In the genomic region with DNA sequence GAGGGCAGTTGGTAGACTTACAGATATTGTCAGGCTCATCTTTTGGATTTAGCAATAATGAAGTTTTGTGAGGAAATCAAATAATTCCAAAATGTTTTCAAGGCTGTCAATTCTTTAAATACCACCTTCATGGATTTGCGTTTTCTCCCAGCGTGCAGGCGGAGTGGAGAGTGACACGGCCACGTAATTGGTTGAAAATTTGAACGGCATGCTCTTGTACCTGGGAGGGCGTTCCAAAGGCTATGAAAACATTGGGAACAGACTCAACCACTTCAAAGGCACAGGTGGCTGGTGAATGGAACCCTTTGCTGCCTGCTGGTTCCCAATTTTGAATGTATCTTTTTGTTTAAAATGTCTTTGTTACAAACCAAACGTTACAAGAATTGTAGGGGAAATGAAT, we compare ENCODE assay signal across 29 cellular contexts. TPM values are rescaled to one million over a fixed set of nuclear protein-coding genes. Genes with fewer than 3 reads are reported as not detected.
DNase-seq lines count a peak whose midpoint lies in the region; ATAC-seq, FAIRE-seq and TF ChIP-seq lines count a peak whose summit lies in the region.
"Had no signal": no experiment of that assay in that cellular context is flagged by ENCODE, and none has a peak within 500 bp of the region (broad histone marks: within the 10 kb centered on the region; RNA-seq: fewer than 3 reads in every experiment).

No MANE protein-coding gene starts in this region.

- DNase-seq in HepG2 (ENCODE audit: low spot score) (no peak), NCI-H69 (lab: John Stamatoyannopoulos, UW) (peak; percentile 44), iPS-NIHi7 (ENCODE audit: extremely low spot score) (peak; percentile 9), GM19239 (ENCODE audit: insufficient read length, low spot score) (no peak), NCI-H2227 (lab: John Stamatoyannopoulos, UW; ENCODE audit: unreplicated experiment) (no peak), EL (no peak)
- DNase-seq: activated CD4-positive, alpha-beta T cell treated with anti-CD3 and anti-CD28 coated beads for 36 hours; activated CD8-positive, alpha-beta memory T cell treated with anti-CD3 and anti-CD28 coated beads for 24 hours; activated gamma-delta T cell treated with Interleukin-2 at 50 U/mL for 16 hours; activated T-cell treated with anti-CD3 and anti-CD28 coated beads, Interleukin-2, amount 50 U/mL, for 1 hour; BE2C; DND-41; effector CD4-positive, alpha-beta T cell; HCEC 1CT; left cardiac atrium; naive thymus-derived CD8-positive, alpha-beta T cell; NCI-H1694; NCI-H446; occipital lobe; small intestine; stimulated activated CD4-positive, alpha-beta T cell treated with anti-CD3 and anti-CD28 coated beads, Interleukin-2, amount 100 ng/mL, for 24 hours had no signal

- TF ChIP-seq CTCF in liver (IDR thresholded peaks at IDR 0.05; ENCODE audit: low read depth, low read length, missing input control): no peak
- no peak for TF ChIP-seq CTCF in HepG2 (CRISPR knock-in tag; IDR thresholded peaks at IDR 0.05)

- FAIRE-seq in HepG2 (lab: Jason Lieb, UNC) (no peak), GM19239 (lab: Jason Lieb, UNC) (no peak)
- FAIRE-seq: small intestine had no signal

- H3K27me3 ChIP-seq in liver (ENCODE audit: control insufficient read depth in 4 of 4, insufficient read depth in 4 of 4, low read length in 3 of 4): no peaks in the 10 kb centered on the region
- H3K27me3 ChIP-seq in HepG2 (ENCODE audit: control insufficient read depth in 1 of 2, insufficient read depth in 2 of 2, low read length in 2 of 2): peaks cover 1 to 31% of the 10 kb centered on the region in 2 experiments; a peak in 4 of 5 replicates
- H3K27me3 ChIP-seq: body of pancreas had no signal

- TF ChIP-seq EP300 in HepG2 (IDR thresholded peaks at IDR 0.05; ENCODE audit: low read depth in 2 of 2, low read length in 2 of 2): no peak
- no peak for TF ChIP-seq EP300 in HepG2 (CRISPR knock-in tag; IDR thresholded peaks at IDR 0.05; ENCODE audit: borderline replicate concordance)

- no peaks in the 10 kb centered on the region for H4K20me1 ChIP-seq in HepG2 (ENCODE audit: insufficient read depth, low read length)

- no peak overlapping the region for H2AFZ ChIP-seq in HepG2 (ENCODE audit: low read length)

- no peak for ATAC-seq in HepG2
- ATAC-seq in GM18861 (IDR thresholded peaks at IDR 0.05; ENCODE audit: unreplicated experiment): no peak
- ATAC-seq: activated CD4-positive, alpha-beta T cell treated with anti-CD3 and anti-CD28 coated beads for 36 hours; body of pancreas; left cardiac atrium; naive thymus-derived CD8-positive, alpha-beta T cell had no signal

- no peak for TF ChIP-seq RAD21 in liver (IDR thresholded peaks at IDR 0.05)
- TF ChIP-seq RAD21 in HepG2 (CRISPR knock-in tag; IDR thresholded peaks at IDR 0.05): no peak

- no TSS peak for BruUV-seq in HepG2 (replicated peaks; lab: Mats Ljungman, UMichigan)

- CTCF ChIA-PET in HepG2 (lab: Yijun Ruan, JAX; ENCODE audit: low intra/inter-chr PET ratio, low total read pairs): no interaction called here

- H3K36me3 ChIP-seq in liver (ENCODE audit: control insufficient read depth in 4 of 4, insufficient read depth in 3 of 4, low read depth in 1 of 4, low read length in 3 of 4) (no peaks in the 10 kb centered on the region), HepG2 (replicated peaks in 1 of 2; ENCODE audit: control insufficient read depth in 1 of 2, insufficient read depth in 2 of 2, low read length in 2 of 2) (no peaks in the 10 kb centered on the region)
- H3K36me3 ChIP-seq: BE2C, SJSA1 had no signal

- no peaks in the 10 kb centered on the region for H3K79me2 ChIP-seq in HepG2 (ENCODE audit: insufficient read depth, low read length)

- in situ Hi-C loops in HepG2 (cut with HindIII; ENCODE audit: extremely low pct_ligation_motif_present, low pct_unique_long_range_greater_than_20kb): no loop called here

- no peak overlapping the region for H3K27ac ChIP-seq in liver (ENCODE audit: low read depth in 1 of 2, low read length in 2 of 2)
- H3K27ac ChIP-seq in HepG2 (ENCODE audit: extremely low read length, insufficient read depth, low read length): no peak overlapping the region
- H3K27ac ChIP-seq: body of pancreas, epithelial cell of prostate, SJSA1 had no signal

- no peak overlapping the region for H3K4me3 ChIP-seq in liver (ENCODE audit: low read depth in 1 of 3, low read length in 3 of 3)
- no peak overlapping the region for H3K4me3 ChIP-seq in HepG2 (replicated peaks in 1 of 3; ENCODE audit: insufficient read depth in 1 of 3, low read depth in 2 of 3, low read length in 3 of 3)
- H3K4me3 ChIP-seq: body of pancreas, SJSA1 had no signal

- peaks cover 0 to 19% (median 9%) of the 10 kb centered on the region in 4 donors for H3K4me1 ChIP-seq in liver (ENCODE audit: control insufficient read depth in 4 of 4, insufficient read depth in 4 of 4, low read length in 3 of 4)
- H3K4me1 ChIP-seq in HepG2 (ENCODE audit: insufficient read depth, low read length): peaks cover 27% of the 10 kb centered on the region
- H3K4me1 ChIP-seq: SJSA1 had no signal

- intact Hi-C loops in HepG2 (cut with micrococcal nuclease; ENCODE audit: unreplicated experiment): no loop called here

- H3K9ac ChIP-seq in liver (ENCODE audit: low read depth in 1 of 2, low read length in 2 of 2) (no peak overlapping the region), HepG2 (ENCODE audit: insufficient read depth, low read depth, low read length) (no peak overlapping the region)

- H3K9me3 ChIP-seq in liver (ENCODE audit: control insufficient read depth in 4 of 4, low read length in 3 of 4) (no peaks in the 10 kb centered on the region), HepG2 (ENCODE audit: low read length) (no peaks in the 10 kb centered on the region)
- H3K9me3 ChIP-seq: BE2C, body of pancreas, SJSA1 had no signal

- 42% methylated on average over 8 of the region's 8 CpGs for WGBS in liver
- WGBS in HepG2 (ENCODE audit: low lambda C conversion rate): 20% methylated on average over 8 of the region's 8 CpGs

- no peak for TF ChIP-seq POLR2A in HepG2 (IDR thresholded peaks at IDR 0.05; ENCODE audit: insufficient read depth in 1 of 2, low read depth in 2 of 2, low read length in 2 of 2)

- POLR2A ChIA-PET in HepG2 (lab: Yijun Ruan, JAX): no interaction called here

- H3K4me2 ChIP-seq in HepG2 (ENCODE audit: low read depth, low read length): no peak overlapping the region

RNA-seq across cellular contexts. Expression of a gene that starts 12.4 kb away (rescaled TPM):
- total RNA-seq in liver: under 1 TPM in 1 of 2 donors, not detected in 1; 0.50 TPM
- under 1 TPM; 0.03 to 0.24 TPM for polyA plus RNA-seq in liver
- not detected in 2 replicates for total RNA-seq in HepG2 (2016; rRNA removed; fragmentation: Illumina TruSeq; extraction: Trizol)
- not detected in 2 replicates for total RNA-seq in HepG2 (2016; cell fraction: cytosol; rRNA removed; fragmentation: Illumina TruSeq; extraction: Trizol; ENCODE audit: low read depth)
- not detected in 2 replicates for total RNA-seq in HepG2 (2016; cell fraction: insoluble cytoplasmic fraction; rRNA removed; fragmentation: Illumina TruSeq; extraction: Trizol)
- not detected in 2 replicates for total RNA-seq in HepG2 (2016; cell fraction: membrane; rRNA removed; fragmentation: Illumina TruSeq; extraction: Trizol)
- not detected in 2 replicates for total RNA-seq in HepG2 (2016; cell fraction: nucleus; rRNA removed; fragmentation: Illumina TruSeq; extraction: Trizol)
- polyA plus RNA-seq in HepG2 (2011; rRNA removed): 0.07 TPM in 1 of 2 replicates, not detected in the other
- not detected in 2 replicates for polyA plus RNA-seq in HepG2 (2011; cell fraction: cytosol; rRNA removed)
- not detected in 2 replicates for polyA plus RNA-seq in HepG2 (2011; cell fraction: nucleus; rRNA removed)
- polyA plus RNA-seq in HepG2 (2012): not detected in 2 replicates
- polyA plus RNA-seq in HepG2 (2016; cell fraction: cytosol; fragmentation: Illumina TruSeq; extraction: Trizol; ENCODE audit: low read depth): not detected in 2 replicates
- not detected in 2 replicates for polyA plus RNA-seq in HepG2 (2016; cell fraction: insoluble cytoplasmic fraction; fragmentation: Illumina TruSeq; extraction: Trizol; ENCODE audit: low read depth)
- polyA plus RNA-seq in HepG2 (2016; cell fraction: membrane; fragmentation: Illumina TruSeq; extraction: Trizol; ENCODE audit: low read depth): not detected in 2 replicates
- not detected in 2 replicates for polyA plus RNA-seq in HepG2 (2016; cell fraction: nucleus; fragmentation: Illumina TruSeq; extraction: Trizol; ENCODE audit: insufficient read depth, low read depth)
- polyA minus RNA-seq in HepG2 (2011; rRNA and poly(A)+ RNA removed; ENCODE audit: low replicate concordance): not detected in 2 replicates
- not detected in 2 replicates for polyA minus RNA-seq in HepG2 (2011; cell fraction: cytosol; rRNA and poly(A)+ RNA removed)
- polyA minus RNA-seq in HepG2 (2011; cell fraction: nucleus; rRNA and poly(A)+ RNA removed): 0.39 TPM in 1 of 2 replicates, not detected in the other
- total RNA-seq: activated CD4-positive, alpha-beta T cell treated with anti-CD3 and anti-CD28 coated beads for 36 hours; M059J; naive thymus-derived CD8-positive, alpha-beta T cell; occipital lobe; RPMI7951; SJSA1; subcutaneous adipose tissue had no signal
- polyA plus RNA-seq: naive thymus-derived CD8-positive, alpha-beta T cell had no signal

RNA-seq across cellular contexts. Expression of a gene that starts 22.1 kb away (rescaled TPM):
- 10 to 100 TPM; 12.9 to 28.4 TPM for total RNA-seq in liver
- polyA plus RNA-seq in liver: 10 to 100 TPM; 30.5 to 31.8 TPM
- 66.7 and 67.7 TPM in 2 replicates for total RNA-seq in HepG2 (2016; rRNA removed; fragmentation: Illumina TruSeq; extraction: Trizol)
- 24.9 and 31.4 TPM in 2 replicates for total RNA-seq in HepG2 (2016; cell fraction: cytosol; rRNA removed; fragmentation: Illumina TruSeq; extraction: Trizol; ENCODE audit: low read depth)
- 67.1 and 68.7 TPM in 2 replicates for total RNA-seq in HepG2 (2016; cell fraction: insoluble cytoplasmic fraction; rRNA removed; fragmentation: Illumina TruSeq; extraction: Trizol)
- total RNA-seq in HepG2 (2016; cell fraction: membrane; rRNA removed; fragmentation: Illumina TruSeq; extraction: Trizol): 38.8 and 52.9 TPM in 2 replicates
- total RNA-seq in HepG2 (2016; cell fraction: nucleus; rRNA removed; fragmentation: Illumina TruSeq; extraction: Trizol): 31.7 and 32.7 TPM in 2 replicates
- 58.2 and 60.2 TPM in 2 replicates for polyA plus RNA-seq in HepG2 (2011; rRNA removed)
- polyA plus RNA-seq in HepG2 (2011; cell fraction: cytosol; rRNA removed): 84.5 and 95.4 TPM in 2 replicates
- polyA plus RNA-seq in HepG2 (2011; cell fraction: nucleus; rRNA removed): 55.3 and 57.9 TPM in 2 replicates
- polyA plus RNA-seq in HepG2 (2012): 27.2 and 33.1 TPM in 2 replicates
- polyA plus RNA-seq in HepG2 (2016; cell fraction: cytosol; fragmentation: Illumina TruSeq; extraction: Trizol; ENCODE audit: low read depth): 16.9 and 28.4 TPM in 2 replicates
- polyA plus RNA-seq in HepG2 (2016; cell fraction: insoluble cytoplasmic fraction; fragmentation: Illumina TruSeq; extraction: Trizol; ENCODE audit: low read depth): 57.3 and 61.7 TPM in 2 replicates
- 24.0 and 35.4 TPM in 2 replicates for polyA plus RNA-seq in HepG2 (2016; cell fraction: membrane; fragmentation: Illumina TruSeq; extraction: Trizol; ENCODE audit: low read depth)
- polyA plus RNA-seq in HepG2 (2016; cell fraction: nucleus; fragmentation: Illumina TruSeq; extraction: Trizol; ENCODE audit: insufficient read depth, low read depth): 51.5 and 54.0 TPM in 2 replicates
- 106 and 147 TPM in 2 replicates for polyA minus RNA-seq in HepG2 (2011; rRNA and poly(A)+ RNA removed; ENCODE audit: low replicate concordance)
- polyA minus RNA-seq in HepG2 (2011; cell fraction: cytosol; rRNA and poly(A)+ RNA removed): 15.6 and 16.2 TPM in 2 replicates
- polyA minus RNA-seq in HepG2 (2011; cell fraction: nucleus; rRNA and poly(A)+ RNA removed): 12.8 and 16.7 TPM in 2 replicates

RNA-seq across cellular contexts. Expression of a gene that starts 40.6 kb away (rescaled TPM):
- 1 to 10 TPM in 1 of 2 donors, under 1 TPM in 1; 0.79 to 3.8 TPM for total RNA-seq in liver
- polyA plus RNA-seq in liver: 1 to 10 TPM; 3.0 to 5.8 TPM
- 4.6 and 5.7 TPM in 2 replicates for total RNA-seq in HepG2 (2016; rRNA removed; fragmentation: Illumina TruSeq; extraction: Trizol)
- total RNA-seq in HepG2 (2016; cell fraction: cytosol; rRNA removed; fragmentation: Illumina TruSeq; extraction: Trizol; ENCODE audit: low read depth): 8.4 and 9.3 TPM in 2 replicates
- total RNA-seq in HepG2 (2016; cell fraction: insoluble cytoplasmic fraction; rRNA removed; fragmentation: Illumina TruSeq; extraction: Trizol): 3.8 and 7.6 TPM in 2 replicates
- total RNA-seq in HepG2 (2016; cell fraction: membrane; rRNA removed; fragmentation: Illumina TruSeq; extraction: Trizol): 5.8 and 6.3 TPM in 2 replicates
- 8.9 and 10.0 TPM in 2 replicates for total RNA-seq in HepG2 (2016; cell fraction: nucleus; rRNA removed; fragmentation: Illumina TruSeq; extraction: Trizol)
- 15.2 and 16.5 TPM in 2 replicates for polyA plus RNA-seq in HepG2 (2011; rRNA removed)
- 7.6 and 13.1 TPM in 2 replicates for polyA plus RNA-seq in HepG2 (2011; cell fraction: cytosol; rRNA removed)
- polyA plus RNA-seq in HepG2 (2011; cell fraction: nucleus; rRNA removed): 26.2 and 46.7 TPM in 2 replicates
- 6.4 and 16.5 TPM in 2 replicates for polyA plus RNA-seq in HepG2 (2012)
- 1.6 and 1.7 TPM in 2 replicates for polyA plus RNA-seq in HepG2 (2016; cell fraction: cytosol; fragmentation: Illumina TruSeq; extraction: Trizol; ENCODE audit: low read depth)
- 5.3 and 8.6 TPM in 2 replicates for polyA plus RNA-seq in HepG2 (2016; cell fraction: insoluble cytoplasmic fraction; fragmentation: Illumina TruSeq; extraction: Trizol; ENCODE audit: low read depth)
- polyA plus RNA-seq in HepG2 (2016; cell fraction: membrane; fragmentation: Illumina TruSeq; extraction: Trizol; ENCODE audit: low read depth): 3.4 and 3.9 TPM in 2 replicates
- 22.7 TPM in 2 replicates for polyA plus RNA-seq in HepG2 (2016; cell fraction: nucleus; fragmentation: Illumina TruSeq; extraction: Trizol; ENCODE audit: insufficient read depth, low read depth)
- 28.6 and 56.6 TPM in 2 replicates for polyA minus RNA-seq in HepG2 (2011; rRNA and poly(A)+ RNA removed; ENCODE audit: low replicate concordance)
- 10.8 and 14.1 TPM in 2 replicates for polyA minus RNA-seq in HepG2 (2011; cell fraction: cytosol; rRNA and poly(A)+ RNA removed)
- polyA minus RNA-seq in HepG2 (2011; cell fraction: nucleus; rRNA and poly(A)+ RNA removed): 11.8 and 13.0 TPM in 2 replicates

Comparison
In these comparisons a context has a peak if more than half of its experiments do, and no peak if none do; other contexts are left out.
1. DNase-seq: peak in NCI-H69 (single experiment) and iPS-NIHi7 (single experiment); none in HepG2 (single experiment), GM19239 (single experiment), NCI-H2227 (single experiment) and EL (single experiment).